ENCODE assay signal across 14 cellular contexts in genomic region chr1:204545202-204545601, GRCh38. TPM values are rescaled to one million over a fixed set of nuclear protein-coding genes. Genes with fewer than 3 reads are reported as not detected.
DNase-seq lines count a peak whose midpoint lies in the region; ATAC-seq and TF ChIP-seq lines count a peak whose summit lies in the region.
"Had no signal": no experiment of that assay in that cellular context is flagged by ENCODE, and none has a peak within 500 bp of the region (broad histone marks: within the 10 kb centered on the region; RNA-seq: fewer than 3 reads in every experiment).

No MANE protein-coding gene starts in this region.

- WGBS in thymus: 97% methylated on average over 2 of the region's 2 CpGs

- peak overlapping the region; percentile 91 for H3K27ac Mint-ChIP-seq in activated naive CD4-positive, alpha-beta T cell treated with anti-CD3 and anti-CD28 coated beads, Interleukin-2, amount 50 U/mL, for 24 hours
- H3K27ac Mint-ChIP-seq in activated CD8-positive, alpha-beta T cell treated with anti-CD3 and anti-CD28 coated beads for 36 hours: peak overlapping the region; percentile 59

- no peaks in the 10 kb centered on the region for H3K27me3 ChIP-seq in thymus (ENCODE audit: control insufficient read depth, insufficient read depth)
- H3K27me3 ChIP-seq: ascending aorta, MG63, ovary had no signal

- H3K4me3 ChIP-seq in fibroblast of villous mesenchyme (ENCODE audit: low read depth, low read length) (no peak overlapping the region), thymus (ENCODE audit: low read length) (peak overlapping the region; percentile 2)
- H3K4me3 ChIP-seq: ascending aorta, MG63, ovary had no signal

- peaks cover 55% of the 10 kb centered on the region for H3K36me3 Mint-ChIP-seq in activated naive CD4-positive, alpha-beta T cell treated with anti-CD3 and anti-CD28 coated beads, Interleukin-2, amount 50 U/mL, for 24 hours
- peaks cover 87% of the 10 kb centered on the region for H3K36me3 Mint-ChIP-seq in activated CD8-positive, alpha-beta T cell treated with anti-CD3 and anti-CD28 coated beads for 36 hours (ENCODE audit: low read depth)

- no peak for TF ChIP-seq CTCF in activated CD8-positive, alpha-beta T cell treated with anti-CD3 and anti-CD28 coated beads for 36 hours (IDR thresholded peaks at IDR 0.05)
- TF ChIP-seq CTCF in fibroblast of villous mesenchyme (IDR thresholded peaks at IDR 0.05; ENCODE audit: insufficient read depth, low read depth, low read length): no peak

- H3K4me3 Mint-ChIP-seq in activated naive CD4-positive, alpha-beta T cell treated with anti-CD3 and anti-CD28 coated beads, Interleukin-2, amount 50 U/mL, for 24 hours: peak overlapping the region; percentile 40
- H3K4me3 Mint-ChIP-seq in activated CD8-positive, alpha-beta T cell treated with anti-CD3 and anti-CD28 coated beads for 36 hours: no peak overlapping the region

- H3K27ac ChIP-seq in thymus (ENCODE audit: low read depth): peak overlapping the region; percentile 91
- H3K27ac ChIP-seq: ascending aorta, ovary had no signal

- peaks cover 69% of the 10 kb centered on the region for H3K4me1 Mint-ChIP-seq in activated naive CD4-positive, alpha-beta T cell treated with anti-CD3 and anti-CD28 coated beads, Interleukin-2, amount 50 U/mL, for 24 hours
- H3K4me1 Mint-ChIP-seq in activated CD8-positive, alpha-beta T cell treated with anti-CD3 and anti-CD28 coated beads for 36 hours (ENCODE audit: low read depth): peaks cover 59% of the 10 kb centered on the region

- POLR2A ChIA-PET in activated CD8-positive, alpha-beta T cell treated with anti-CD3 and anti-CD28 coated beads for 36 hours (lab: Charles Lee): interaction anchor here (1.3 to 2.0 kb wide), 3 partner anchors 14 to 26 kb away, joined by 5 to 7 read pairs (median 5); no protein-coding TSS in a partner anchor

- H3K27me3 Mint-ChIP-seq in activated naive CD4-positive, alpha-beta T cell treated with anti-CD3 and anti-CD28 coated beads, Interleukin-2, amount 50 U/mL, for 24 hours: no peaks in the 10 kb centered on the region
- no peaks in the 10 kb centered on the region for H3K27me3 Mint-ChIP-seq in activated CD8-positive, alpha-beta T cell treated with anti-CD3 and anti-CD28 coated beads for 36 hours

- H3K9me3 ChIP-seq in thymus (ENCODE audit: control insufficient read depth): no peaks in the 10 kb centered on the region
- H3K9me3 ChIP-seq: ascending aorta, MG63, ovary had no signal

- H3K36me3 ChIP-seq in thymus (ENCODE audit: control insufficient read depth, insufficient read depth): peaks cover 43% of the 10 kb centered on the region
- H3K36me3 ChIP-seq: ovary had no signal

- intact Hi-C loops in activated CD8-positive, alpha-beta T cell treated with anti-CD3 and anti-CD28 coated beads for 36 hours (cut with micrococcal nuclease): no loop called here

- ATAC-seq in activated CD8-positive, alpha-beta T cell treated with anti-CD3 and anti-CD28 coated beads for 36 hours: no peak

- H3K4me1 ChIP-seq in thymus (ENCODE audit: control insufficient read depth, insufficient read depth, low read length): peaks cover 18% of the 10 kb centered on the region
- H3K4me1 ChIP-seq: ascending aorta had no signal

- peaks cover 7% of the 10 kb centered on the region for H3K9me3 Mint-ChIP-seq in activated naive CD4-positive, alpha-beta T cell treated with anti-CD3 and anti-CD28 coated beads, Interleukin-2, amount 50 U/mL, for 24 hours
- peaks cover 10% of the 10 kb centered on the region for H3K9me3 Mint-ChIP-seq in activated CD8-positive, alpha-beta T cell treated with anti-CD3 and anti-CD28 coated beads for 36 hours

- CTCF ChIA-PET in activated CD8-positive, alpha-beta T cell treated with anti-CD3 and anti-CD28 coated beads for 36 hours (lab: Charles Lee): interaction anchor here (0.9 to 2.2 kb wide), 7 partner anchors 14 to 262 kb away, joined by 3 to 14 read pairs (median 5); no protein-coding TSS in a partner anchor

- DNase-seq in activated naive CD4-positive, alpha-beta T cell treated with Interleukin-2 at 50 U/mL for 16 hours: no peak
- DNase-seq in activated CD8-positive, alpha-beta T cell treated with anti-CD3 and anti-CD28 coated beads for 36 hours: no peak
- peak; percentile 14 for DNase-seq in fibroblast of villous mesenchyme (ENCODE audit: low read depth)
- DNase-seq in SK-N-DZ (ENCODE audit: low spot score): no peak
- no peak for DNase-seq in hippocampal formation (lab: John Stamatoyannopoulos, UW)
- no peak for DNase-seq in NCI-H1436 (lab: John Stamatoyannopoulos, UW)
- DNase-seq: effector CD4-positive, alpha-beta T cell; hypothalamus; MG63; NCI-H2171; ovary had no signal

RNA-seq across cellular contexts. Expression of gene MDM4, which starts 29.0 kb away (rescaled TPM):
- total RNA-seq in activated CD8-positive, alpha-beta T cell treated with anti-CD3 and anti-CD28 coated beads for 36 hours: 10 to 100 TPM; 89.6 to 94.8 TPM
- total RNA-seq in fibroblast of villous mesenchyme: 29.0 and 32.4 TPM in 2 replicates
- polyA plus RNA-seq in thymus: 41.0 TPM
- polyA plus RNA-seq in SK-N-DZ (2014; cell fraction: cytosol; rRNA removed): 26.3 and 28.1 TPM in 2 replicates
- 69.6 and 119 TPM in 2 replicates for polyA plus RNA-seq in SK-N-DZ (2014; cell fraction: nucleus; rRNA removed)

RNA-seq across cellular contexts. Expression of gene PIK3C2B, which starts 50.6 kb away (rescaled TPM):
- total RNA-seq in activated CD8-positive, alpha-beta T cell treated with anti-CD3 and anti-CD28 coated beads for 36 hours: 10 to 100 TPM; 26.6 to 28.9 TPM
- total RNA-seq in fibroblast of villous mesenchyme: 7.3 and 8.4 TPM in 2 replicates
- 12.6 TPM for polyA plus RNA-seq in thymus
- polyA plus RNA-seq in SK-N-DZ (2014; cell fraction: cytosol; rRNA removed): 6.3 and 8.5 TPM in 2 replicates
- polyA plus RNA-seq in SK-N-DZ (2014; cell fraction: nucleus; rRNA removed): 4.8 and 12.2 TPM in 2 replicates
